10 cellular contexts compared by ENCODE assay signal in the genomic region with DNA sequence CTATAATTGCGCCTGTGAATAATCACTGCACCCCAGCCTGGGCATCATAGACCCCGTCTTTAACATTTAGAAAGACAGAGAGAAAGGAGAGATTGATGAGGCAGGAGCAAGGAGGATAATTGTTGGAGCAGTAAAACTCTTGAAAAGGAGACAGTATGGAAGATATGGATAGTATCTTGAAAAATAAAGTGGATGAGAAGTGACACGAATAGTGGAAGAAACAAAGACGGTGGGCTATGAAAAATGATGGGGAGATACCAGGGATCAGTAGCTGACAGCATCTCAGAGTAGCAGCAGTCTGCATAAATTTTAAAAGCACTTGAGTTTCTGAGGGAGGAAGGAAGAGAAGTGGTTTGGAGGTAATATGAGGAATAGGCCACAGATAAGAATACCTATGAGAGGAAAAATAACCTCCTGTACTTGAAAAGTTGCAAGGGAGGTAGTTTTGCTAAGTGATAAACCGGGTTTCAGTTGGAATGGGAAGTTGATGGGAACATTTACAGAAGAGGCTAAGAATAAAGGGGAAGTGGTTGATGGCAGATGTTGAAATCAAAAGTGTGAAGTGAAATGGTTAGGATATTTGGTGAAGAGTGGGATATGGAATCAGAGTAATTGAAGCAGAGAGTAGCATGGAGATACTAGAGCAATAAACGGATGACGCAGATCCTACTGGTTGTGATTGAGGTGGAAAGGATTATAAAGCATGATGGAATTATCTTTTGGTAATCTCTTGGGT. TPM values are rescaled to one million over a fixed set of nuclear protein-coding genes. Genes with fewer than 3 reads are reported as not detected.
DNase-seq lines count a peak whose midpoint lies in the region; ATAC-seq and TF ChIP-seq lines count a peak whose summit lies in the region.
"Had no signal": no experiment of that assay in that cellular context is flagged by ENCODE, and none has a peak within 500 bp of the region (broad histone marks: within the 10 kb centered on the region; RNA-seq: fewer than 3 reads in every experiment).

No MANE protein-coding gene starts in this region.

- no peak overlapping the region for H3K4me3 ChIP-seq in Caco-2 (ENCODE audit: low read depth, low read length)
- H3K4me3 ChIP-seq in Karpas-422 (ENCODE audit: low read length), result no peak overlapping the region

- H3K4me2 ChIP-seq in Karpas-422 (ENCODE audit: low read depth, low read length, poor library complexity, severe bottlenecking), result peak overlapping the region; percentile 76

- TF ChIP-seq CTCF in Caco-2 (IDR thresholded peaks at IDR 0.05; ENCODE audit: insufficient read depth in 1 of 2, low read depth in 1 of 2, low read length in 1 of 2, severe bottlenecking in 1 of 2, unreplicated experiment in 1 of 2) (no peak), nephron progenitor cell (IDR thresholded peaks at IDR 0.05) (no peak)

- H3K4me1 ChIP-seq in Caco-2 (0 out of 2 replicates have a peak, but pooled peaks cover 4% of the 10 kb centered on the region), Karpas-422 (ENCODE audit: low read length) (peaks cover 27% of the 10 kb centered on the region)

- H3K4me3 Mint-ChIP-seq in Caco-2 (ENCODE audit: unreplicated experiment) (peak overlapping the region; percentile 97), nephron progenitor cell (peak overlapping the region; percentile 73)
- H3K4me3 Mint-ChIP-seq in activated CD8-positive, alpha-beta T cell treated with anti-CD3 and anti-CD28 coated beads, Interleukin-2, amount 10 ng/mL, durations not matched to agents 7 days and 5 days, result peak overlapping the region; percentile 16

- H3K9me3 Mint-ChIP-seq in Caco-2 (ENCODE audit: unreplicated experiment) (no peaks in the 10 kb centered on the region), nephron progenitor cell (no peaks in the 10 kb centered on the region)
- no peaks in the 10 kb centered on the region for H3K9me3 Mint-ChIP-seq in activated CD8-positive, alpha-beta T cell treated with anti-CD3 and anti-CD28 coated beads, Interleukin-2, amount 10 ng/mL, durations not matched to agents 7 days and 5 days (ENCODE audit: insufficient read depth)

- H3K4me1 Mint-ChIP-seq in Caco-2 (ENCODE audit: low read depth, unreplicated experiment), result peaks cover 23% of the 10 kb centered on the region
- peaks cover 26% of the 10 kb centered on the region for H3K4me1 Mint-ChIP-seq in activated CD8-positive, alpha-beta T cell treated with anti-CD3 and anti-CD28 coated beads, Interleukin-2, amount 10 ng/mL, durations not matched to agents 7 days and 5 days (ENCODE audit: low read depth)
- H3K4me1 Mint-ChIP-seq in nephron progenitor cell, result peaks cover 38% of the 10 kb centered on the region

- H3K27ac ChIP-seq in Karpas-422 (ENCODE audit: low read length), result no peak overlapping the region

- H3K27ac Mint-ChIP-seq in Caco-2 (ENCODE audit: unreplicated experiment) (peak overlapping the region; percentile 12), nephron progenitor cell (no peak overlapping the region)
- no peak overlapping the region for H3K27ac Mint-ChIP-seq in activated CD8-positive, alpha-beta T cell treated with anti-CD3 and anti-CD28 coated beads, Interleukin-2, amount 10 ng/mL, durations not matched to agents 7 days and 5 days

- no peaks in the 10 kb centered on the region for H3K9me3 ChIP-seq in Caco-2
- no peaks in the 10 kb centered on the region for H3K9me3 ChIP-seq in Karpas-422 (ENCODE audit: low read length)

- peak overlapping the region; percentile 24; the same call in 1 of the 2 replicates for H2AFZ ChIP-seq in Karpas-422 (ENCODE audit: low read length)

- peaks cover 6% of the 10 kb centered on the region; the same call in 1 of the 2 replicates for H4K20me1 ChIP-seq in Karpas-422 (ENCODE audit: insufficient read depth, low read depth, low read length)

- H3K27me3 Mint-ChIP-seq in Caco-2 (ENCODE audit: insufficient read depth, unreplicated experiment), result no peaks in the 10 kb centered on the region
- peaks cover 2% of the 10 kb centered on the region for H3K27me3 Mint-ChIP-seq in activated CD8-positive, alpha-beta T cell treated with anti-CD3 and anti-CD28 coated beads, Interleukin-2, amount 10 ng/mL, durations not matched to agents 7 days and 5 days (ENCODE audit: low read depth)
- no peaks in the 10 kb centered on the region for H3K27me3 Mint-ChIP-seq in nephron progenitor cell (ENCODE audit: low read depth, poor library complexity)

- POLR2A ChIA-PET in Caco-2 (lab: Charles Lee), result interaction anchor here (2.0 kb wide), 1 partner anchor 79 kb away, joined by 8 read pairs; a partner anchor contains a TSS
- POLR2A ChIA-PET in activated CD8-positive, alpha-beta T cell treated with anti-CD3 and anti-CD28 coated beads, Interleukin-2, amount 10 ng/mL, durations not matched to agents 7 days and 5 days (lab: Charles Lee), result interaction anchor here (0.7 to 1.9 kb wide), 3 partner anchors 73 to 520 kb away, joined by 3 to 7 read pairs (median 5); no protein-coding TSS in a partner anchor

- H3K36me3 ChIP-seq in Caco-2 (ENCODE audit: control insufficient read depth, insufficient read depth, low read length) (no peaks in the 10 kb centered on the region), Karpas-422 (ENCODE audit: insufficient read depth, low read length) (no peaks in the 10 kb centered on the region)

- CTCF ChIA-PET in Caco-2 (lab: Charles Lee), result interaction anchor here (2.5 kb wide), 1 partner anchor 21 kb away, joined by 36 read pairs; no protein-coding TSS in a partner anchor
- CTCF ChIA-PET in activated CD8-positive, alpha-beta T cell treated with anti-CD3 and anti-CD28 coated beads, Interleukin-2, amount 10 ng/mL, durations not matched to agents 7 days and 5 days (lab: Charles Lee), result interaction anchor here (1.1 to 1.6 kb wide), 5 partner anchors 28 to 71 kb away, joined by 3 to 9 read pairs (median 3); no protein-coding TSS in a partner anchor

- H3K27me3 ChIP-seq in Caco-2 (replicated peaks; ENCODE audit: control insufficient read depth, insufficient read depth, low read length) (no peaks in the 10 kb centered on the region), Karpas-422 (ENCODE audit: low read length) (no peaks in the 10 kb centered on the region)

- intact Hi-C loops in Caco-2 (cut with micrococcal nuclease; ENCODE audit: unreplicated experiment), result no loop called here

- no peaks in the 10 kb centered on the region for H3K9me2 ChIP-seq in Karpas-422 (replicated peaks; ENCODE audit: insufficient read depth, low read length)

- no peak for ATAC-seq in activated CD8-positive, alpha-beta T cell treated with anti-CD3 and anti-CD28 coated beads, Interleukin-2, amount 10 ng/mL, durations not matched to agents 7 days and 5 days
- ATAC-seq in GM19397 (IDR thresholded peaks at IDR 0.05; ENCODE audit: unreplicated experiment) (no peak), HG03045 (IDR thresholded peaks at IDR 0.05; ENCODE audit: unreplicated experiment) (no peak), HG03280 (IDR thresholded peaks at IDR 0.05; ENCODE audit: unreplicated experiment) (no peak)

- peaks cover 30% of the 10 kb centered on the region for H3K79me2 ChIP-seq in Karpas-422 (ENCODE audit: low read length)

- no peak for DNase-seq in Caco-2
- no peak for DNase-seq in Karpas-422
- DNase-seq in activated CD8-positive, alpha-beta T cell treated with anti-CD3 and anti-CD28 coated beads, Interleukin-2, amount 10 ng/mL, durations not matched to agents 7 days and 5 days, result no peak
- no peak for DNase-seq in nephron progenitor cell
- no peak for DNase-seq in stimulated activated CD4-positive, alpha-beta T cell treated with anti-CD3 and anti-CD28 coated beads, Interleukin-4, amount 100 ng/mL, for 1 hour
- DNase-seq: NCI-H446; stimulated activated naive CD4-positive, alpha-beta T cell had no signal

- H3K9ac ChIP-seq in Karpas-422 (ENCODE audit: low read length), result peak overlapping the region; percentile 20; the same call in 1 of the 2 replicates

- no TSS peak for BruUV-seq in Caco-2 (replicated peaks; lab: Mats Ljungman, UMichigan)

- H3K36me3 Mint-ChIP-seq in Caco-2 (ENCODE audit: insufficient read depth, unreplicated experiment) (peaks cover 18% of the 10 kb centered on the region), nephron progenitor cell (ENCODE audit: low read depth) (no peaks in the 10 kb centered on the region)
- H3K36me3 Mint-ChIP-seq in activated CD8-positive, alpha-beta T cell treated with anti-CD3 and anti-CD28 coated beads, Interleukin-2, amount 10 ng/mL, durations not matched to agents 7 days and 5 days (ENCODE audit: low read depth), result peaks cover 9% of the 10 kb centered on the region

RNA-seq across cellular contexts. Expression of a gene that starts 1.8 kb away (rescaled TPM):
- 17.9 and 18.7 TPM in 2 replicates for total RNA-seq in Caco-2 (2022)
- 6.4 and 11.8 TPM in 2 replicates for total RNA-seq in Karpas-422 (2014; rRNA removed; shearing (Covaris generic); ENCODE audit: low replicate concordance)
- 10 to 100 TPM; 20.4 to 21.2 TPM for total RNA-seq in activated CD8-positive, alpha-beta T cell treated with anti-CD3 and anti-CD28 coated beads, Interleukin-2, amount 10 ng/mL, durations not matched to agents 7 days and 5 days

Comparison
In these comparisons a context has a peak if more than half of its experiments do, and no peak if none do; other contexts are left out.
1. H3K4me3 Mint-ChIP-seq: peak in every context shown above with its lines; median percentile 97 in Caco-2; 73 in nephron progenitor cell; 16 in activated CD8-positive, alpha-beta T cell treated with anti-CD3 and anti-CD28 coated beads, Interleukin-2, amount 10 ng/mL, durations not matched to agents 7 days and 5 days.